ENCODE assay signal across 14 cellular contexts in genomic region chr16:13897806-13898205, GRCh38. TPM values are rescaled to one million over a fixed set of nuclear protein-coding genes. Genes with fewer than 3 reads are reported as not detected.
DNase-seq lines count a peak whose midpoint lies in the region; ATAC-seq and TF ChIP-seq lines count a peak whose summit lies in the region.
"Had no signal": no experiment of that assay in that cellular context is flagged by ENCODE, and none has a peak within 500 bp of the region (broad histone marks: within the 10 kb centered on the region; RNA-seq: fewer than 3 reads in every experiment).

No MANE protein-coding gene starts in this region.

- H3K4me1 ChIP-seq in thoracic aorta (ENCODE audit: control insufficient read depth in 1 of 2, low read depth in 2 of 2), result peaks cover 9 to 28% of the 10 kb centered on the region in 2 donors
- H3K4me1 ChIP-seq: A549, Caco-2 had no signal

- no peak for DNase-seq in Right ventricle myocardium superior
- DNase-seq in cardiac septum (ENCODE audit: low spot score), result no peak
- DNase-seq in left ventricle myocardium superior, result no peak
- DNase-seq in Right ventricle myocardium inferior (ENCODE audit: missing footprints), result no peak
- no peak for DNase-seq in thoracic aorta (ENCODE audit: low spot score)
- DNase-seq in MV-4-11 (lab: John Stamatoyannopoulos, UW), result no peak
- no peak for DNase-seq in osteocyte (ENCODE audit: extremely low spot score, unreplicated experiment)
- DNase-seq: AML-193; Caco-2; CD4-positive, alpha-beta T cell; H9 had no signal

- no peak overlapping the region for H3K4me3 Mint-ChIP-seq in osteocyte (ENCODE audit: unreplicated experiment)
- H3K4me3 Mint-ChIP-seq: CD4-positive, alpha-beta T cell; H9 had no signal

- H3K36me3 Mint-ChIP-seq in osteocyte (ENCODE audit: unreplicated experiment), result no peaks in the 10 kb centered on the region

- H3K9me3 ChIP-seq in thoracic aorta, result peaks cover 3% of the 10 kb centered on the region

- no peaks in the 10 kb centered on the region for H3K36me3 ChIP-seq in thoracic aorta

- intact Hi-C loops in Right ventricle myocardium superior (cut with DNase I), result no loop called here
- intact Hi-C loops in cardiac septum (cut with DNase I), result no loop called here
- intact Hi-C loops in left ventricle myocardium superior (cut with micrococcal nuclease), result no loop called here
- intact Hi-C loops in Right ventricle myocardium inferior (cut with DNase I), result no loop called here

- no peak for TF ChIP-seq CTCF in thoracic aorta (IDR thresholded peaks at IDR 0.05)
- no peak for TF ChIP-seq CTCF in osteocyte (IDR thresholded peaks at IDR 0.05)

- ATAC-seq in Right ventricle myocardium superior (ENCODE audit: poor library complexity) (peak; percentile 46), left ventricle myocardium superior (peak; percentile 34), Right ventricle myocardium inferior (no peak), thoracic aorta (ENCODE audit: insufficient number of reproducible peaks, low FRiP score, low read depth) (no peak)
- ATAC-seq: A549 had no signal

- H3K9me3 Mint-ChIP-seq in osteocyte (ENCODE audit: unreplicated experiment), result no peaks in the 10 kb centered on the region
- H3K9me3 Mint-ChIP-seq: CD4-positive, alpha-beta T cell had no signal

- H3K4me3 ChIP-seq in thoracic aorta, result peak overlapping the region; percentile 10
- H3K4me3 ChIP-seq: A549 had no signal

- no peaks in the 10 kb centered on the region for H3K4me1 Mint-ChIP-seq in osteocyte (ENCODE audit: unreplicated experiment)
- H3K4me1 Mint-ChIP-seq: H9 had no signal

- H3K27ac Mint-ChIP-seq in osteocyte (ENCODE audit: unreplicated experiment), result no peak overlapping the region
- H3K27ac Mint-ChIP-seq: CD4-positive, alpha-beta T cell; H9 had no signal

- H3K27me3 ChIP-seq in thoracic aorta (replicated peaks; ENCODE audit: insufficient read depth), result no peaks in the 10 kb centered on the region

- peak overlapping the region; percentile 85 to 87 for H3K27ac ChIP-seq in thoracic aorta
- H3K27ac ChIP-seq: 22Rv1, A549, C4-2B had no signal

- H3K27me3 Mint-ChIP-seq in osteocyte (ENCODE audit: unreplicated experiment), result peaks cover 20% of the 10 kb centered on the region

RNA-seq across cellular contexts. Expression of gene ERCC4, which starts 22.1 kb away (rescaled TPM):
- 6.0 TPM for total RNA-seq in Right ventricle myocardium superior
- total RNA-seq in cardiac septum, result 12.4 TPM
- total RNA-seq in left ventricle myocardium superior, result 7.3 TPM
- total RNA-seq in Right ventricle myocardium inferior, result 7.2 TPM
- total RNA-seq in thoracic aorta, result 10 to 100 TPM in 1 of 2 donors, 1 to 10 TPM in 1; 4.3 to 13.8 TPM
- total RNA-seq in osteocyte, result 16.0 and 19.7 TPM in 2 replicates

Comparison
In these comparisons a context has a peak if more than half of its experiments do, and no peak if none do; other contexts are left out.
1. ATAC-seq: peak in Right ventricle myocardium superior (single experiment) and left ventricle myocardium superior (single experiment); none in Right ventricle myocardium inferior (single experiment) and thoracic aorta (single experiment).